ENCODE assay signal across 9 cellular contexts in the genomic region with DNA sequence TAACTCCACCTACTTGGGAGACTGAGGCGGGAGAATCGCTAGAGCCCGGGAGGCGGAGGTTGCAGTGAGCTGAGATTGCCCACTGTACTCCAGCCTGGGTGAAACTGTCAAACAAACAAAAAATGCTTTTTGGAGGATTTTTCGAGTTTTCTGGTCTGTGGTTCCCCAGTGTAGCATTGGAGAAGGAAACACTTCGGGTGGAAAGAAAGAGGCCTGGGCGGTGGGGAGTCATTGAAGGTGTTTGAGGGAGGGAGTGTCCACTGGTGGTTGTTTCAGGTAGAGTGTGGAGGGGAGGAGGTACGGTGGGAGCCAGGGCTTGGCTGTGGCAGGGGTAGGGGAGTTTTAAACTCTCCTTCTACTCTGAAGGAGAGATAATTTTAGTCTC. TPM values are rescaled to one million over a fixed set of nuclear protein-coding genes. Genes with fewer than 3 reads are reported as not detected.
DNase-seq lines count a peak whose midpoint lies in the region; ATAC-seq and TF ChIP-seq lines count a peak whose summit lies in the region.
"Had no signal": no experiment of that assay in that cellular context is flagged by ENCODE, and none has a peak within 500 bp of the region (broad histone marks: within the 10 kb centered on the region; RNA-seq: fewer than 3 reads in every experiment).

No MANE protein-coding gene starts in this region.

- POLR2A ChIA-PET in SK-N-SH (lab: Yijun Ruan, JAX) = interaction anchor here (1.1 kb wide), 1 partner anchor 161 kb away, joined by 3 read pairs; a partner anchor contains a TSS

- H3K36me3 Mint-ChIP-seq in activated naive CD8-positive, alpha-beta T cell = peaks cover 5% of the 10 kb centered on the region
- H3K36me3 Mint-ChIP-seq in immature natural killer cell = peaks cover 4 to 5% (median 5%) of the 10 kb centered on the region in 3 donors

- TF ChIP-seq CTCF in SK-N-SH (IDR thresholded peaks at IDR 0.05) (no peak), stomach (IDR thresholded peaks at IDR 0.05) (no peak)

- TF ChIP-seq POLR2A in stomach (IDR thresholded peaks at IDR 0.05) = no peak

- H3K9ac ChIP-seq in SK-N-SH = peak overlapping the region; percentile 85

- H3K4me2 ChIP-seq in SK-N-SH = peak overlapping the region; percentile 86

- DNase-seq in SK-N-SH (no peak), immature natural killer cell (no peak), stomach (no peak), NCI-H1048 (lab: John Stamatoyannopoulos, UW) (no peak), NCI-H2081 treated with DMSO at 0.1 percent for 48 hours (lab: John Stamatoyannopoulos, UW) (no peak), NCI-H524 (lab: John Stamatoyannopoulos, UW) (no peak)
- DNase-seq: 8988T had no signal

- peaks cover 9 to 13% of the 10 kb centered on the region in 2 experiments for H3K36me3 ChIP-seq in SK-N-SH (replicated peaks in 1 of 2; ENCODE audit: control insufficient read depth in 1 of 2, insufficient read depth in 2 of 2, low read length in 1 of 2)
- H3K36me3 ChIP-seq in stomach = peaks cover 0 to 20% (median 15%) of the 10 kb centered on the region in 4 donors

- WGBS in SK-N-SH (ENCODE audit: low lambda C conversion rate) = 79% methylated on average over 8 of the region's 8 CpGs
- 37 to 49% (median 40%) methylated on average over 8 of the region's 8 CpGs for WGBS in stomach, 5 donors

- no peak for TF ChIP-seq RAD21 in SK-N-SH (IDR thresholded peaks at IDR 0.05; ENCODE audit: low read length)

- H4K20me1 ChIP-seq in SK-N-SH (ENCODE audit: insufficient read depth) = no peaks in the 10 kb centered on the region

- no peak overlapping the region for H2AFZ ChIP-seq in SK-N-SH (ENCODE audit: low read depth)

- peaks cover 25% of the 10 kb centered on the region for H3F3A ChIP-seq in SK-N-SH (replicated peaks; ENCODE audit: insufficient read depth)

- ATAC-seq in SK-N-SH treated with all-trans-retinoic acid at 6 μM for 48 hours = no peak

- CTCF ChIA-PET in SK-N-SH (lab: Yijun Ruan, JAX) = interaction anchor here (1.1 to 1.2 kb wide), 2 partner anchors 12 to 67 kb away, joined by 3 to 4 read pairs; no protein-coding TSS in a partner anchor

- H3K9me2 ChIP-seq in SK-N-SH = no peaks in the 10 kb centered on the region

- peak overlapping the region; percentile 86 for H3K27ac Mint-ChIP-seq in activated naive CD8-positive, alpha-beta T cell
- H3K27ac Mint-ChIP-seq in immature natural killer cell = peak overlapping the region; percentile 93 to 99 (median 96)

- H3K9me3 Mint-ChIP-seq in activated naive CD8-positive, alpha-beta T cell (ENCODE audit: low read depth) = no peaks in the 10 kb centered on the region
- no peaks in the 10 kb centered on the region for H3K9me3 Mint-ChIP-seq in immature natural killer cell

- no peaks in the 10 kb centered on the region for H3K27me3 ChIP-seq in SK-N-SH (ENCODE audit: insufficient read depth)
- H3K27me3 ChIP-seq in stomach = no peaks in the 10 kb centered on the region

- intact Hi-C loops in stomach (cut with DNase I; ENCODE audit: low total_unique reads) = no loop called here

- peaks cover 24 to 34% of the 10 kb centered on the region in 2 experiments; a peak in 3 of 4 replicates for H3K4me1 ChIP-seq in SK-N-SH (ENCODE audit: control insufficient read depth in 1 of 2, insufficient read depth in 2 of 2, low read depth in 1 of 2, low read length in 1 of 2)
- peaks cover 34 to 60% (median 54%) of the 10 kb centered on the region in 4 donors for H3K4me1 ChIP-seq in stomach

- peaks cover 55% of the 10 kb centered on the region for H3K4me1 Mint-ChIP-seq in activated naive CD8-positive, alpha-beta T cell (ENCODE audit: low read depth)
- H3K4me1 Mint-ChIP-seq in immature natural killer cell = peaks cover 47 to 51% of the 10 kb centered on the region in 2 donors

- H3K27ac ChIP-seq in SK-N-SH (ENCODE audit: low read depth in 2 of 2, low read length in 1 of 2) (peak overlapping the region in 1 of 2 experiments; percentile 75; a peak in 3 of 4 replicates), stomach (peak overlapping the region; percentile 99 to 100 (median 99))

- H3K27me3 Mint-ChIP-seq in activated naive CD8-positive, alpha-beta T cell = no peaks in the 10 kb centered on the region
- H3K27me3 Mint-ChIP-seq in immature natural killer cell (ENCODE audit: low read depth in 3 of 3) = peaks cover 10 to 23% (median 19%) of the 10 kb centered on the region in 3 donors

- H3K9me3 ChIP-seq in SK-N-SH (no peaks in the 10 kb centered on the region), stomach (no peaks in the 10 kb centered on the region)

- H3K4me3 ChIP-seq in SK-N-SH (ENCODE audit: low read depth in 2 of 2, low read length in 1 of 2) (peak overlapping the region; percentile 74 to 82), stomach (peak overlapping the region; percentile 84 to 96 (median 92))

- peaks cover 39% of the 10 kb centered on the region for H3K79me2 ChIP-seq in SK-N-SH (ENCODE audit: insufficient read depth)

- TF ChIP-seq EP300 in SK-N-SH (IDR thresholded peaks at IDR 0.05; ENCODE audit: borderline replicate concordance in 1 of 2, low read depth in 1 of 2, low read length in 1 of 2) = no peak
- TF ChIP-seq EP300 in stomach (IDR thresholded peaks at IDR 0.05) = no peak

- H3K4me3 Mint-ChIP-seq in activated naive CD8-positive, alpha-beta T cell = peak overlapping the region; percentile 87
- peak overlapping the region; percentile 88 to 98 (median 91) for H3K4me3 Mint-ChIP-seq in immature natural killer cell

TF ChIP-seq in SK-N-SH, 30 proteins besides CTCF, POLR2A, EP300 and RAD21 (continues in another document):
- TF ChIP-seq GABPA (IDR thresholded peaks at IDR 0.05; ENCODE audit: low read depth) (no peak), NFIC (IDR thresholded peaks at IDR 0.05; ENCODE audit: borderline replicate concordance) (no peak), TEAD4 (IDR thresholded peaks at IDR 0.05; ENCODE audit: borderline replicate concordance, insufficient read depth) (no peak), TCF12 (IDR thresholded peaks at IDR 0.05) (no peak), FOXM1 (IDR thresholded peaks at IDR 0.05; ENCODE audit: low read depth) (no peak), YY1 (IDR thresholded peaks at IDR 0.05; ENCODE audit: low read depth) (no peak), SMC3 (IDR thresholded peaks at IDR 0.05; ENCODE audit: low read depth, low read length) (no peak), SIN3A (IDR thresholded peaks at IDR 0.05; ENCODE audit: borderline replicate concordance, low read depth, low read length) (no peak), ELF1 (IDR thresholded peaks at IDR 0.05) (no peak)
- TF ChIP-seq, protein P1, sequence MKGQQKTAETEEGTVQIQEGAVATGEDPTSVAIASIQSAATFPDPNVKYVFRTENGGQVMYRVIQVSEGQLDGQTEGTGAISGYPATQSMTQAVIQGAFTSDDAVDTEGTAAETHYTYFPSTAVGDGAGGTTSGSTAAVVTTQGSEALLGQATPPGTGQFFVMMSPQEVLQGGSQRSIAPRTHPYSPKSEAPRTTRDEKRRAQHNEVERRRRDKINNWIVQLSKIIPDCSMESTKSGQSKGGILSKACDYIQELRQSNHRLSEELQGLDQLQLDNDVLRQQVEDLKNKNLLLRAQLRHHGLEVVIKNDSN (IDR thresholded peaks at IDR 0.05; ENCODE audit: borderline replicate concordance, low read depth) = no peak

TF ChIP-seq in SK-N-SH treated with all-trans-retinoic acid at 6 μM for 48 hours, 23 proteins besides CTCF, POLR2A, EP300 and RAD21 (continues in another document):
- TF ChIP-seq ZFP3 (CRISPR knock-in tag; IDR thresholded peaks at IDR 0.05) (no peak), ZFP30 (CRISPR knock-in tag; IDR thresholded peaks at IDR 0.05) (no peak), RARB (CRISPR knock-in tag; IDR thresholded peaks at IDR 0.05) (no peak), ISL1 (CRISPR knock-in tag; IDR thresholded peaks at IDR 0.05) (no peak), GLIS3 (CRISPR knock-in tag; IDR thresholded peaks at IDR 0.05) (no peak), CSDC2 (CRISPR knock-in tag; IDR thresholded peaks at IDR 0.05) (no peak), SNAI2 (CRISPR knock-in tag; IDR thresholded peaks at IDR 0.05) (no peak), TOX (CRISPR knock-in tag; IDR thresholded peaks at IDR 0.05; ENCODE audit: borderline replicate concordance) (no peak), OSR1 (CRISPR knock-in tag; IDR thresholded peaks at IDR 0.05) (no peak)
- TF ChIP-seq, protein P2, sequence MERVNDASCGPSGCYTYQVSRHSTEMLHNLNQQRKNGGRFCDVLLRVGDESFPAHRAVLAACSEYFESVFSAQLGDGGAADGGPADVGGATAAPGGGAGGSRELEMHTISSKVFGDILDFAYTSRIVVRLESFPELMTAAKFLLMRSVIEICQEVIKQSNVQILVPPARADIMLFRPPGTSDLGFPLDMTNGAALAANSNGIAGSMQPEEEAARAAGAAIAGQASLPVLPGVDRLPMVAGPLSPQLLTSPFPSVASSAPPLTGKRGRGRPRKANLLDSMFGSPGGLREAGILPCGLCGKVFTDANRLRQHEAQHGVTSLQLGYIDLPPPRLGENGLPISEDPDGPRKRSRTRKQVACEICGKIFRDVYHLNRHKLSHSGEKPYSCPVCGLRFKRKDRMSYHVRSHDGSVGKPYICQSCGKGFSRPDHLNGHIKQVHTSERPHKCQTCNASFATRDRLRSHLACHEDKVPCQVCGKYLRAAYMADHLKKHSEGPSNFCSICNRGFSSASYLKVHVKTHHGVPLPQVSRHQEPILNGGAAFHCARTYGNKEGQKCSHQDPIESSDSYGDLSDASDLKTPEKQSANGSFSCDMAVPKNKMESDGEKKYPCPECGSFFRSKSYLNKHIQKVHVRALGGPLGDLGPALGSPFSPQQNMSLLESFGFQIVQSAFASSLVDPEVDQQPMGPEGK (CRISPR knock-in tag; IDR thresholded peaks at IDR 0.05; ENCODE audit: borderline replicate concordance) = no peak

RNA-seq across cellular contexts. Expression of a gene that starts 1.2 kb away (rescaled TPM):
- polyA plus RNA-seq in SK-N-SH (2012; rRNA removed) (53.5 and 57.5 TPM in 2 replicates), immature natural killer cell (100 to 1,000 TPM in 1 of 3 donors, 10 to 100 TPM in 2; 12.7 to 117 (median 25.9) TPM), stomach (10 to 100 TPM; 12.3 to 29.6 (median 12.4) TPM)
- polyA plus RNA-seq in SK-N-SH (2012; cell fraction: cytosol; rRNA removed) = 28.1 and 37.8 TPM in 2 replicates
- 265 and 299 TPM in 2 replicates for polyA plus RNA-seq in SK-N-SH (2012; cell fraction: nucleus; rRNA removed)
- total RNA-seq in stomach = 100 to 1,000 TPM in 4 of 5 donors, 10 to 100 TPM in 1; 84.8 to 358 (median 208) TPM

RNA-seq across cellular contexts. Expression of a gene that starts 41.7 kb away (rescaled TPM):
- 32.7 and 35.9 TPM in 2 replicates for polyA plus RNA-seq in SK-N-SH (2012; rRNA removed)
- 11.6 and 17.7 TPM in 2 replicates for polyA plus RNA-seq in SK-N-SH (2012; cell fraction: cytosol; rRNA removed)
- polyA plus RNA-seq in SK-N-SH (2012; cell fraction: nucleus; rRNA removed) = 102 and 109 TPM in 2 replicates
- polyA plus RNA-seq in immature natural killer cell = 1 to 10 TPM; 1.6 to 3.6 (median 3.3) TPM
- total RNA-seq in stomach = 10 to 100 TPM in 3 of 5 donors, 1 to 10 TPM in 2; 2.3 to 93.3 (median 10.1) TPM
- polyA plus RNA-seq in stomach = 1 to 10 TPM; 2.6 to 8.7 (median 3.0) TPM

RNA-seq across cellular contexts. Expression of a gene that starts 41.8 kb away (rescaled TPM):
- polyA plus RNA-seq in SK-N-SH (2012; rRNA removed) (96.5 and 161 TPM in 2 replicates), immature natural killer cell (10 to 100 TPM; 22.6 to 32.7 (median 26.8) TPM), stomach (10 to 100 TPM; 15.7 to 30.1 (median 25.2) TPM)
- 86.9 and 93.2 TPM in 2 replicates for polyA plus RNA-seq in SK-N-SH (2012; cell fraction: cytosol; rRNA removed)
- 459 and 571 TPM in 2 replicates for polyA plus RNA-seq in SK-N-SH (2012; cell fraction: nucleus; rRNA removed)
- total RNA-seq in stomach = 100 to 1,000 TPM in 2 of 5 donors, 10 to 100 TPM in 3; 15.8 to 307 (median 54.2) TPM
